21 cellular contexts compared by ENCODE assay signal in the genomic region with DNA sequence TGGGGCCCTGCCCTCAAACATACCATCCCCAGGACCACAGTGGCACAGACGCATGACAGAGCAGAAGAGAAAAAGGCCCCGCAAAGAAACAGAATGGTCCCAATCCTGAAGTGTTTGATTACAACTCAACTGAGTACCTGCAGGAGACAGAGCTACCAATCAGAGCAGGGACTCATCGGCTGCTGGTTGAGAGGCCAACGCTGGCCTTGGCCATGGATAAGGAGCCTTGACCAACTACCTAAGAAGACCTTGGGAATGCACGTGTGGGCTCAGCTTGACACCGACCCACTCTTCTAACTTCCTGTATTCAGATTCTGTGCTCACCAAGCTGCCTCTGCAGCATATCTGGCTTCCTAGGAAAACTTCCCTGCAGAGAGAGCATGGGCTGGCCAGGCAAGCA.
A peak's percentile ranks its signal among the peaks of the same experiment; 100 is the strongest.
DNase-seq lines count a peak whose midpoint lies in the region; ATAC-seq and TF ChIP-seq lines count a peak whose summit lies in the region.
"Had no signal": no experiment of that assay in that cellular context is flagged by ENCODE, and none has a peak within 500 bp of the region (broad histone marks: within the 10 kb centered on the region; RNA-seq: fewer than 3 reads in every experiment).

No MANE protein-coding gene starts in this region.

- TF ChIP-seq CTCF in foreskin keratinocyte (conservative IDR thresholded peaks at IDR 0.05), result no peak

- H3K9me3 ChIP-seq in BLaER1, result no peaks in the 10 kb centered on the region
- no peaks in the 10 kb centered on the region for H3K9me3 ChIP-seq in CD4-positive, alpha-beta memory T cell (ENCODE audit: control insufficient read depth in 1 of 2, low read length in 2 of 2)
- H3K9me3 ChIP-seq: right lobe of liver, vagina had no signal

- peak overlapping the region; percentile 71; the same call in 1 of the 2 replicates for H3K27ac ChIP-seq in BLaER1
- no peak overlapping the region for H3K27ac ChIP-seq in CD4-positive, alpha-beta memory T cell (ENCODE audit: low read depth, low read length)
- no peak overlapping the region for H3K27ac ChIP-seq in foreskin keratinocyte
- H3K27ac ChIP-seq: parathyroid adenoma, right lobe of liver had no signal

- H3K36me3 Mint-ChIP-seq in CD4-positive, alpha-beta memory T cell, result peaks cover 4 to 24% of the 10 kb centered on the region in 2 donors
- peaks cover 31% of the 10 kb centered on the region for H3K36me3 Mint-ChIP-seq in activated T-helper 1 cell treated with anti-CD3 and anti-CD28 coated beads, Interleukin-12 subunit alpha, Interleukin-12 subunit beta, Interleukin-2, Interleukin-4 antibody, amounts not matched to agents 30 ng/mL and 10 ng/mL and 1 ng/mL, durations not matched to agents 14 hours and 24 hours and 36 hours (ENCODE audit: low read depth)
- H3K36me3 Mint-ChIP-seq in naive B cell, result no peaks in the 10 kb centered on the region

- peak overlapping the region; percentile 78 for H3K4me2 ChIP-seq in BLaER1

- intact Hi-C loops in CD4-positive, alpha-beta memory T cell (cut with micrococcal nuclease), result no loop called here
- intact Hi-C loops in activated T-helper 1 cell treated with anti-CD3 and anti-CD28 coated beads, Interleukin-12 subunit alpha, Interleukin-12 subunit beta, Interleukin-2, Interleukin-4 antibody, amounts not matched to agents 30 ng/mL and 10 ng/mL and 1 ng/mL, durations not matched to agents 14 hours and 24 hours and 36 hours (cut with micrococcal nuclease), result no loop called here
- intact Hi-C loops in posterior vena cava (cut with DNase I), result loop anchor here in 1 of 2 donors (5.0 kb wide), 1 partner anchor 43 kb away; no protein-coding TSS in a partner anchor

- DNase-seq in CD4-positive, alpha-beta memory T cell, result no peak
- no peak for DNase-seq in activated T-helper 1 cell treated with anti-CD3 and anti-CD28 coated beads, Interleukin-12 subunit alpha, Interleukin-12 subunit beta, Interleukin-2, Interleukin-4 antibody, amounts not matched to agents 30 ng/mL and 10 ng/mL and 1 ng/mL, durations not matched to agents 14 hours and 24 hours and 36 hours (ENCODE audit: low spot score)
- DNase-seq in naive B cell (no peak), foreskin keratinocyte (no peak), posterior vena cava (ENCODE audit: low spot score) (no peak)
- DNase-seq: activated CD4-positive, alpha-beta T cell treated with anti-CD3 and anti-CD28 coated beads for 4 hours; anterior cingulate cortex; dorsolateral prefrontal cortex; head of caudate nucleus; left colon; mesendoderm; NCI-H1048; NCI-H187 treated with DMSO at 0.1 percent for 48 hours; NCI-H748 treated with DMSO at 0.1 percent for 48 hours; nephron progenitor cell; right lobe of liver; SW 1271 had no signal

- H3K27me3 Mint-ChIP-seq in CD4-positive, alpha-beta memory T cell, result no peaks in the 10 kb centered on the region
- H3K27me3 Mint-ChIP-seq in activated T-helper 1 cell treated with anti-CD3 and anti-CD28 coated beads, Interleukin-12 subunit alpha, Interleukin-12 subunit beta, Interleukin-2, Interleukin-4 antibody, amounts not matched to agents 30 ng/mL and 10 ng/mL and 1 ng/mL, durations not matched to agents 14 hours and 24 hours and 36 hours (ENCODE audit: insufficient read depth), result no peaks in the 10 kb centered on the region
- H3K27me3 Mint-ChIP-seq in naive B cell, result no peaks in the 10 kb centered on the region

- POLR2A ChIA-PET in CD4-positive, alpha-beta memory T cell (lab: Charles Lee; ENCODE audit: partially characterized antibody), result interaction anchor here (1.5 to 1.6 kb wide), 3 partner anchors 12 to 118 kb away, joined by 3 to 5 read pairs (median 5); no protein-coding TSS in a partner anchor

- no peaks in the 10 kb centered on the region for H3K27me3 ChIP-seq in BLaER1
- no peaks in the 10 kb centered on the region for H3K27me3 ChIP-seq in CD4-positive, alpha-beta memory T cell (ENCODE audit: insufficient read depth, low read length)
- peaks cover 28% of the 10 kb centered on the region for H3K27me3 ChIP-seq in foreskin keratinocyte
- H3K27me3 ChIP-seq: dorsolateral prefrontal cortex, right lobe of liver, vagina had no signal

- H3K4me1 ChIP-seq in BLaER1, result peaks cover 81% of the 10 kb centered on the region
- peaks cover 51% of the 10 kb centered on the region for H3K4me1 ChIP-seq in CD4-positive, alpha-beta memory T cell (ENCODE audit: insufficient read depth, low read length)
- H3K4me1 ChIP-seq in foreskin keratinocyte, result peaks cover 4% of the 10 kb centered on the region
- H3K4me1 ChIP-seq: right lobe of liver had no signal

- CTCF ChIA-PET in CD4-positive, alpha-beta memory T cell (lab: Charles Lee; ENCODE audit: partially characterized antibody), result interaction anchor here (0.8 to 4.3 kb wide), 3 partner anchors 11 to 134 kb away, joined by 3 to 18 read pairs (median 3); no protein-coding TSS in a partner anchor

- no peak overlapping the region for H3K4me3 ChIP-seq in BLaER1
- no peak overlapping the region for H3K4me3 ChIP-seq in CD4-positive, alpha-beta memory T cell (ENCODE audit: low read length in 2 of 2)
- H3K4me3 ChIP-seq: dorsolateral prefrontal cortex, right lobe of liver, vagina had no signal

- H3K27ac Mint-ChIP-seq in CD4-positive, alpha-beta memory T cell, result peak overlapping the region in 4 of 7 donors; percentile 58 to 89 (median 76)
- H3K27ac Mint-ChIP-seq in activated T-helper 1 cell treated with anti-CD3 and anti-CD28 coated beads, Interleukin-12 subunit alpha, Interleukin-12 subunit beta, Interleukin-2, Interleukin-4 antibody, amounts not matched to agents 30 ng/mL and 10 ng/mL and 1 ng/mL, durations not matched to agents 14 hours and 24 hours and 36 hours, result peak overlapping the region; percentile 55
- H3K27ac Mint-ChIP-seq in naive B cell, result peak overlapping the region in 5 of 6 donors; percentile 73 to 97 (median 78)
- H3K27ac Mint-ChIP-seq: nephron progenitor cell had no signal

- ATAC-seq in naive B cell (ENCODE audit: low read depth in 2 of 2) (peak in 1 of 2 donors; percentile 27), foreskin keratinocyte (no peak), GM18505 (IDR thresholded peaks at IDR 0.05; ENCODE audit: unreplicated experiment) (no peak)
- ATAC-seq: right lobe of liver had no signal

- no peaks in the 10 kb centered on the region for H3K9me3 Mint-ChIP-seq in CD4-positive, alpha-beta memory T cell
- no peaks in the 10 kb centered on the region for H3K9me3 Mint-ChIP-seq in activated T-helper 1 cell treated with anti-CD3 and anti-CD28 coated beads, Interleukin-12 subunit alpha, Interleukin-12 subunit beta, Interleukin-2, Interleukin-4 antibody, amounts not matched to agents 30 ng/mL and 10 ng/mL and 1 ng/mL, durations not matched to agents 14 hours and 24 hours and 36 hours
- no peaks in the 10 kb centered on the region for H3K9me3 Mint-ChIP-seq in naive B cell
- H3K9me3 Mint-ChIP-seq: nephron progenitor cell had no signal

- no peak for TF ChIP-seq POLR2A in GM18505 (IDR thresholded peaks at IDR 0.05; ENCODE audit: borderline replicate concordance, extremely low read depth, insufficient read depth, insufficient read length)

- H3K36me3 ChIP-seq in BLaER1, result peaks cover 41% of the 10 kb centered on the region; the same call in 1 of the 2 replicates
- no peaks in the 10 kb centered on the region for H3K36me3 ChIP-seq in CD4-positive, alpha-beta memory T cell (ENCODE audit: insufficient read depth, low read length)
- H3K36me3 ChIP-seq: right lobe of liver, vagina had no signal

- peaks cover 40% of the 10 kb centered on the region for H4K20me1 ChIP-seq in BLaER1

- no peak overlapping the region; the same call in 1 of the 2 replicates for H3K9ac ChIP-seq in BLaER1
- H3K9ac ChIP-seq: parathyroid adenoma had no signal

- H3K4me1 Mint-ChIP-seq in CD4-positive, alpha-beta memory T cell, result peaks cover 50 to 93% (median 71%) of the 10 kb centered on the region in 4 donors
- peaks cover 57% of the 10 kb centered on the region for H3K4me1 Mint-ChIP-seq in activated T-helper 1 cell treated with anti-CD3 and anti-CD28 coated beads, Interleukin-12 subunit alpha, Interleukin-12 subunit beta, Interleukin-2, Interleukin-4 antibody, amounts not matched to agents 30 ng/mL and 10 ng/mL and 1 ng/mL, durations not matched to agents 14 hours and 24 hours and 36 hours (ENCODE audit: low read depth)
- peaks cover 77 to 89% (median 88%) of the 10 kb centered on the region in 3 donors for H3K4me1 Mint-ChIP-seq in naive B cell

- peak overlapping the region in 1 of 8 donors; percentile 31 for H3K4me3 Mint-ChIP-seq in CD4-positive, alpha-beta memory T cell
- no peak overlapping the region for H3K4me3 Mint-ChIP-seq in activated T-helper 1 cell treated with anti-CD3 and anti-CD28 coated beads, Interleukin-12 subunit alpha, Interleukin-12 subunit beta, Interleukin-2, Interleukin-4 antibody, amounts not matched to agents 30 ng/mL and 10 ng/mL and 1 ng/mL, durations not matched to agents 14 hours and 24 hours and 36 hours
- peak overlapping the region in 7 of 8 donors; percentile 6 to 88 (median 82) for H3K4me3 Mint-ChIP-seq in naive B cell
- H3K4me3 Mint-ChIP-seq: nephron progenitor cell had no signal
